11 cellular contexts compared by ENCODE assay signal in genomic region chr11:40129276-40129675, GRCh38.
DNase-seq lines count a peak whose midpoint lies in the region; FAIRE-seq and TF ChIP-seq lines count a peak whose summit lies in the region.
"Had no signal": no experiment of that assay in that cellular context is flagged by ENCODE, and none has a peak within 500 bp of the region (broad histone marks: within the 10 kb centered on the region; RNA-seq: fewer than 3 reads in every experiment).

No MANE protein-coding gene starts in this region.

- peaks cover 0 to 3% (median 0%) of the 10 kb centered on the region in 4 donors for H3K27me3 ChIP-seq in liver (ENCODE audit: control insufficient read depth in 4 of 4, insufficient read depth in 4 of 4, low read length in 3 of 4)
- H3K27me3 ChIP-seq: esophagus squamous epithelium, SJSA1 had no signal

- no peak overlapping the region for H3K9ac ChIP-seq in liver (ENCODE audit: low read depth in 1 of 2, low read length in 2 of 2)

- no peaks in the 10 kb centered on the region for H3K9me3 Mint-ChIP-seq in activated CD4-positive, alpha-beta T cell treated with anti-CD3 and anti-CD28 coated beads, Interleukin-2, amount 10 ng/mL, durations not matched to agents 7 days and 5 days

- in situ Hi-C loops in KBM-7 (cut with MboI; ENCODE audit: low pct_unique_long_range_greater_than_20kb, low sequenced_read_pairs) = no loop called here

- no peak overlapping the region for H3K27ac Mint-ChIP-seq in activated CD4-positive, alpha-beta T cell treated with anti-CD3 and anti-CD28 coated beads, Interleukin-2, amount 10 ng/mL, durations not matched to agents 7 days and 5 days
- H3K27ac Mint-ChIP-seq: activated T-helper 2 cell treated with anti-CD3 and anti-CD28 coated beads, Interferon-gamma antibody, Interleukin-2, Interleukin-4, amounts not matched to agents 10 μg/mL and 5 μg/mL and 100 μg/mL, durations not matched to agents 14 hours and 24 hours and 36 hours had no signal

- H3K27ac ChIP-seq in liver (ENCODE audit: low read depth in 1 of 2, low read length in 2 of 2) = no peak overlapping the region
- H3K27ac ChIP-seq: esophagus squamous epithelium, SJSA1 had no signal

- POLR2A ChIA-PET in activated CD4-positive, alpha-beta T cell treated with anti-CD3 and anti-CD28 coated beads, Interleukin-2, amount 10 ng/mL, durations not matched to agents 7 days and 5 days (lab: Charles Lee) = no interaction called here
- POLR2A ChIA-PET in HEK293T (lab: Yijun Ruan, JAX) = no interaction called here

- WGBS in liver = 2% methylated on average over 1 of the region's 1 CpG

- H3K4me3 ChIP-seq in liver (ENCODE audit: low read depth in 1 of 3, low read length in 3 of 3) = no peak overlapping the region
- H3K4me3 ChIP-seq: esophagus squamous epithelium, SJSA1 had no signal

- peak; percentile 46 for FAIRE-seq in D721Med (lab: Jason Lieb, UNC)

- H3K36me3 ChIP-seq in liver (ENCODE audit: control insufficient read depth in 4 of 4, insufficient read depth in 3 of 4, low read depth in 1 of 4, low read length in 3 of 4) = no peaks in the 10 kb centered on the region
- H3K36me3 ChIP-seq: esophagus squamous epithelium, SJSA1 had no signal

- H3K36me3 Mint-ChIP-seq in activated CD4-positive, alpha-beta T cell treated with anti-CD3 and anti-CD28 coated beads, Interleukin-2, amount 10 ng/mL, durations not matched to agents 7 days and 5 days (ENCODE audit: low read depth) = no peaks in the 10 kb centered on the region

- TF ChIP-seq CTCF in D721Med (IDR thresholded peaks at IDR 0.05; ENCODE audit: insufficient read depth, missing control alignments) (peak; percentile 29), liver (IDR thresholded peaks at IDR 0.05; ENCODE audit: low read depth, low read length, missing input control) (peak; percentile 43)

- no peaks in the 10 kb centered on the region for H3K27me3 Mint-ChIP-seq in activated CD4-positive, alpha-beta T cell treated with anti-CD3 and anti-CD28 coated beads, Interleukin-2, amount 10 ng/mL, durations not matched to agents 7 days and 5 days

- no peak for DNase-seq in D721Med (ENCODE audit: insufficient read length, low spot score)
- DNase-seq in KBM-7 = peak; percentile 11
- DNase-seq in SW480 (ENCODE audit: low spot score) = peak; percentile 40
- DNase-seq in activated CD4-positive, alpha-beta T cell treated with anti-CD3 and anti-CD28 coated beads, Interleukin-2, amount 10 ng/mL, durations not matched to agents 7 days and 5 days = no peak
- no peak for DNase-seq in activated gamma-delta T cell treated with Interleukin-2 at 50 U/mL for 16 hours
- DNase-seq in activated T-cell treated with anti-CD3 and anti-CD28 coated beads, Interleukin-2, amount 50 U/mL, for 48 hours = no peak
- DNase-seq in HEK293T (ENCODE audit: extremely low spot score) = no peak
- DNase-seq: esophagus squamous epithelium had no signal

- no peak overlapping the region for H3K4me3 Mint-ChIP-seq in activated CD4-positive, alpha-beta T cell treated with anti-CD3 and anti-CD28 coated beads, Interleukin-2, amount 10 ng/mL, durations not matched to agents 7 days and 5 days

- CTCF ChIA-PET in activated CD4-positive, alpha-beta T cell treated with anti-CD3 and anti-CD28 coated beads, Interleukin-2, amount 10 ng/mL, durations not matched to agents 7 days and 5 days (lab: Charles Lee) = no interaction called here
- CTCF ChIA-PET in HEK293T (lab: Yijun Ruan, JAX) = no interaction called here

- H3K9me3 ChIP-seq in liver (ENCODE audit: control insufficient read depth in 4 of 4, low read length in 3 of 4) = no peaks in the 10 kb centered on the region
- H3K9me3 ChIP-seq: SJSA1 had no signal

- peak; percentile 65 to 73 for TF ChIP-seq RAD21 in liver (IDR thresholded peaks at IDR 0.05)

- no peaks in the 10 kb centered on the region for H3K4me1 ChIP-seq in liver (ENCODE audit: control insufficient read depth in 4 of 4, insufficient read depth in 4 of 4, low read length in 3 of 4)
- H3K4me1 ChIP-seq: esophagus squamous epithelium, SJSA1 had no signal

- no peaks in the 10 kb centered on the region for H3K4me1 Mint-ChIP-seq in activated CD4-positive, alpha-beta T cell treated with anti-CD3 and anti-CD28 coated beads, Interleukin-2, amount 10 ng/mL, durations not matched to agents 7 days and 5 days

TF ChIP-seq in liver, 16 proteins besides CTCF, POLR2A, EP300 and RAD21 (continues in another document):
- TF ChIP-seq RXRA (IDR thresholded peaks at IDR 0.05) = no peak
- no peak for TF ChIP-seq NR2F2 (IDR thresholded peaks at IDR 0.05)
- no peak for TF ChIP-seq SP1 (IDR thresholded peaks at IDR 0.05)
- TF ChIP-seq ZBTB33 (IDR thresholded peaks at IDR 0.05) = no peak
- no peak for TF ChIP-seq FOXA2 (IDR thresholded peaks at IDR 0.05)
- no peak for TF ChIP-seq ATF3 (IDR thresholded peaks at IDR 0.05)
- TF ChIP-seq, protein P1, sequence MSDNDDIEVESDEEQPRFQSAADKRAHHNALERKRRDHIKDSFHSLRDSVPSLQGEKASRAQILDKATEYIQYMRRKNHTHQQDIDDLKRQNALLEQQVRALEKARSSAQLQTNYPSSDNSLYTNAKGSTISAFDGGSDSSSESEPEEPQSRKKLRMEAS (IDR thresholded peaks at IDR 0.05) = no peak
- TF ChIP-seq YY1 (IDR thresholded peaks at IDR 0.05) = no peak
- TF ChIP-seq JUND (IDR thresholded peaks at IDR 0.05) = no peak
- TF ChIP-seq HNF4A (conservative IDR thresholded peaks at IDR 0.05) = no peak
- no peak for TF ChIP-seq HNF4G (IDR thresholded peaks at IDR 0.05)
- TF ChIP-seq GABPA (IDR thresholded peaks at IDR 0.05 in 1 of 2, conservative IDR thresholded peaks at IDR 0.05 in 1 of 2) = no peak
- TF ChIP-seq EGR1 (IDR thresholded peaks at IDR 0.05; ENCODE audit: low read depth in 2 of 2) = no peak
- no peak for TF ChIP-seq TAF1 (conservative IDR thresholded peaks at IDR 0.05)

TF ChIP-seq in HEK293T, 16 proteins besides CTCF, POLR2A, EP300 and RAD21:
- TF ChIP-seq LEF1 (IDR thresholded peaks at IDR 0.05; ENCODE audit: borderline replicate concordance) = no peak
- no peak for TF ChIP-seq ZNF384 (IDR thresholded peaks at IDR 0.05)
- no peak for TF ChIP-seq SP1 (IDR thresholded peaks at IDR 0.05)

Comparison
In these comparisons a context has a peak if more than half of its experiments do, and no peak if none do; other contexts are left out.
1. DNase-seq: peak in KBM-7 (single experiment) and SW480 (single experiment); none in D721Med (single experiment), activated CD4-positive, alpha-beta T cell treated with anti-CD3 and anti-CD28 coated beads, Interleukin-2, amount 10 ng/mL, durations not matched to agents 7 days and 5 days (single experiment), activated gamma-delta T cell treated with Interleukin-2 at 50 U/mL for 16 hours (single experiment), activated T-cell treated with anti-CD3 and anti-CD28 coated beads, Interleukin-2, amount 50 U/mL, for 48 hours (0 of 2) and HEK293T (single experiment).